ENCODE assay signal across 29 cellular contexts in genomic region chr7:91343420-91343819, GRCh38.
"Had no signal": no experiment of that assay in that cellular context is flagged by ENCODE, and none has a peak within 500 bp of the region (broad histone marks: within the 10 kb centered on the region; RNA-seq: fewer than 3 reads in every experiment).

No MANE protein-coding gene starts in this region.

- H3K4me1 ChIP-seq: colonic mucosa had no signal

- ATAC-seq: activated CD4-positive, CD25-positive, alpha-beta regulatory T cell treated with anti-CD3 and anti-CD28 coated beads, Interleukin-2, amount 50 U/mL, for 24 hours; gastrocnemius medialis; left ventricle myocardium superior; upper lobe of right lung had no signal

- H3K27ac ChIP-seq: ascending aorta, cardiac muscle cell, colonic mucosa, dorsolateral prefrontal cortex, gastrocnemius medialis, hepatocyte, neutrophil, ovary, tibial artery, upper lobe of right lung had no signal

- DNase-seq: activated CD4-positive, alpha-beta T cell treated with anti-CD3 and anti-CD28 coated beads for 48 hours; activated CD4-positive, alpha-beta T cell treated with anti-CD3 and anti-CD28 coated beads, Interleukin-2, amount 50 U/mL, for 48 hours; activated CD8-positive, alpha-beta memory T cell treated with anti-CD3 and anti-CD28 coated beads for 24 hours; activated gamma-delta T cell; activated naive CD4-positive, alpha-beta T cell treated with anti-CD3 and anti-CD28 coated beads, Interleukin-2, amount 10 ng/mL, durations not matched to agents 7 days and 5 days; activated naive CD8-positive, alpha-beta T cell treated with anti-CD3 and anti-CD28 coated beads, Interleukin-2, amount 10 ng/mL, durations not matched to agents 7 days and 5 days; cerebellar nuclear complex; colonic mucosa; dorsolateral prefrontal cortex; effector memory CD4-positive, alpha-beta T cell; erythroblast; gastrocnemius medialis; glutamatergic neuron; left cardiac atrium; left ventricle myocardium superior; nephron progenitor cell; ovary; stimulated activated CD4-positive, alpha-beta T cell treated with anti-CD3 and anti-CD28 coated beads, Interleukin-2, amount 100 ng/mL, for 48 hours; stomach; T-helper 1 cell; tibial artery; upper lobe of right lung had no signal

- H3K79me2 ChIP-seq: hepatocyte had no signal

- H3K4me1 Mint-ChIP-seq: activated naive CD4-positive, alpha-beta T cell treated with anti-CD3 and anti-CD28 coated beads, Interleukin-2, amount 10 ng/mL, durations not matched to agents 7 days and 5 days; activated naive CD8-positive, alpha-beta T cell treated with anti-CD3 and anti-CD28 coated beads, Interleukin-2, amount 10 ng/mL, durations not matched to agents 7 days and 5 days had no signal

- H3K9me3 Mint-ChIP-seq: activated naive CD4-positive, alpha-beta T cell treated with anti-CD3 and anti-CD28 coated beads, Interleukin-2, amount 10 ng/mL, durations not matched to agents 7 days and 5 days; activated naive CD8-positive, alpha-beta T cell treated with anti-CD3 and anti-CD28 coated beads, Interleukin-2, amount 10 ng/mL, durations not matched to agents 7 days and 5 days; nephron progenitor cell; T-helper 2 cell treated with Interferon-gamma antibody and Interleukin-4, amounts not matched to agents 5 μg/mL and 100 μg/mL, for 36 hours had no signal

- H3K9me3 ChIP-seq: ascending aorta, colonic mucosa, gastrocnemius medialis, neutrophil, ovary, stomach, tibial artery, upper lobe of right lung had no signal

- H3K36me3 ChIP-seq: ascending aorta, cardiac muscle cell, colonic mucosa, gastrocnemius medialis, neutrophil, ovary, stomach, tibial artery, upper lobe of right lung had no signal

- H3K4me2 ChIP-seq: hepatocyte had no signal

- H3K27ac Mint-ChIP-seq: activated naive CD4-positive, alpha-beta T cell treated with anti-CD3 and anti-CD28 coated beads, Interleukin-2, amount 10 ng/mL, durations not matched to agents 7 days and 5 days; activated naive CD8-positive, alpha-beta T cell treated with anti-CD3 and anti-CD28 coated beads, Interleukin-2, amount 10 ng/mL, durations not matched to agents 7 days and 5 days; nephron progenitor cell; T-helper 2 cell treated with Interferon-gamma antibody and Interleukin-4, amounts not matched to agents 5 μg/mL and 100 μg/mL, for 36 hours had no signal

- H3K27me3 ChIP-seq: ascending aorta, cardiac muscle cell, colonic mucosa, dorsolateral prefrontal cortex, gastrocnemius medialis, hepatocyte, neutrophil, ovary, stomach, tibial artery, upper lobe of right lung had no signal

- H3K4me3 Mint-ChIP-seq: activated naive CD4-positive, alpha-beta T cell treated with anti-CD3 and anti-CD28 coated beads, Interleukin-2, amount 10 ng/mL, durations not matched to agents 7 days and 5 days; activated naive CD8-positive, alpha-beta T cell treated with anti-CD3 and anti-CD28 coated beads, Interleukin-2, amount 10 ng/mL, durations not matched to agents 7 days and 5 days; nephron progenitor cell; T-helper 2 cell treated with Interferon-gamma antibody and Interleukin-4, amounts not matched to agents 5 μg/mL and 100 μg/mL, for 36 hours had no signal

- H3K27me3 Mint-ChIP-seq: activated naive CD4-positive, alpha-beta T cell treated with anti-CD3 and anti-CD28 coated beads, Interleukin-2, amount 10 ng/mL, durations not matched to agents 7 days and 5 days; activated naive CD8-positive, alpha-beta T cell treated with anti-CD3 and anti-CD28 coated beads, Interleukin-2, amount 10 ng/mL, durations not matched to agents 7 days and 5 days had no signal

- H2AFZ ChIP-seq: hepatocyte had no signal

- H3K4me3 ChIP-seq: ascending aorta, cardiac muscle cell, colonic mucosa, dorsolateral prefrontal cortex, gastrocnemius medialis, hepatocyte, ovary, stomach, tibial artery, upper lobe of right lung had no signal

- H3K36me3 Mint-ChIP-seq: activated naive CD4-positive, alpha-beta T cell treated with anti-CD3 and anti-CD28 coated beads, Interleukin-2, amount 10 ng/mL, durations not matched to agents 7 days and 5 days; activated naive CD8-positive, alpha-beta T cell treated with anti-CD3 and anti-CD28 coated beads, Interleukin-2, amount 10 ng/mL, durations not matched to agents 7 days and 5 days; brain had no signal
